In the genomic region with DNA sequence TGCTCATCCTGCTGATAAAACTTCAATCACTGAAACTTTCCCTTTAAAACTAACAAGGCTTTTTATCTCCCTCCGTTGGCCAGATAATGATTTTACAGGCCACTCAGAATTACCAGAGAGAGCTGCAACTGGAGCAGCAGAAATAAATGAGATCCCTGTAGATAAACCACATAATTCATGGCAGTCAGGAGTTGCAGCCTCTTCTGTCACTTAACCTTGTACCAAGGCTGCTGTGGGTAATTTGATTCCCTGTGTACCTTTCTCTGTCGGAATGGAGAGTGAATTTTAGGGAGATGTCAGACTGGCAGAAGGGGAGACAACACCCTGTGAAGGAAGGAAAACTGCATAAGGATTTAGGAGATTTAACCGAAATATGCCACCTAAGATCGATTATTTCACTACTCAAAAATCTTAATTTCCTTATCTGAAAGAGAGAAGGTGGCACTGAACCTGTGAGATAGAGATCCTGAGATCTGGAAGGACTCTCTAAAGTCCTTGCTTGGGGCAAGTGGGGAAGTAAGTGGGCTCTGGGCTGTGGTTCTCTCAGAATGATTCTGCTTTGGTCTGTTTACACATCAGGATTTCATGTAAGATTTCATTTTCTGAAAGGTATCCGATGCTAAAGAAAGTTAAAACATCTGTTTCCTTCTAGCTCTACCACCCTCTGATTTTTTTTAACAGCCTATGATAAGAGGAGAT, we compare ENCODE assay signal across 1 cellular context.
TF ChIP-seq lines count a peak whose summit lies in the region.

No MANE protein-coding gene starts in this region.

TF ChIP-seq in HEK293, 187 proteins besides CTCF, POLR2A, EP300 and RAD21 (continued from another document):
- no peak for TF ChIP-seq ZNF37A (tag by site-specific recombination; IDR thresholded peaks at IDR 0.05)
- TF ChIP-seq SALL2 (tag by site-specific recombination; IDR thresholded peaks at IDR 0.05; ENCODE audit: borderline replicate concordance) = no peak
